Comparison of ENCODE assay signal across 12 cellular contexts in genomic region chr17:57530508-57530907, GRCh38.
DNase-seq lines count a peak whose midpoint lies in the region; ATAC-seq and TF ChIP-seq lines count a peak whose summit lies in the region.
"Had no signal": no experiment of that assay in that cellular context is flagged by ENCODE, and none has a peak within 500 bp of the region (broad histone marks: within the 10 kb centered on the region; RNA-seq: fewer than 3 reads in every experiment).

No MANE protein-coding gene starts in this region.

- no peak overlapping the region for H3K4me3 Mint-ChIP-seq in CD4-positive, alpha-beta memory T cell
- H3K4me3 Mint-ChIP-seq in HFFc6 (peak overlapping the region; percentile 40), mesothelial cell of epicardium (no peak overlapping the region)
- no peak overlapping the region for H3K4me3 Mint-ChIP-seq in activated CD8-positive, alpha-beta T cell treated with anti-CD3 and anti-CD28 coated beads for 36 hours
- no peak overlapping the region for H3K4me3 Mint-ChIP-seq in T-helper 2 cell treated with Interferon-gamma antibody and Interleukin-4, amounts not matched to agents 5 μg/mL and 100 μg/mL, for 36 hours
- H3K4me3 Mint-ChIP-seq: activated B cell treated with CpG ODN at 0.5 μM for 24 hours had no signal

- intact Hi-C loops in CD4-positive, alpha-beta memory T cell (cut with micrococcal nuclease): no loop called here
- intact Hi-C loops in activated CD8-positive, alpha-beta T cell treated with anti-CD3 and anti-CD28 coated beads for 36 hours (cut with micrococcal nuclease): no loop called here

- POLR2A ChIA-PET in CD4-positive, alpha-beta memory T cell (lab: Charles Lee; ENCODE audit: partially characterized antibody): no interaction called here
- POLR2A ChIA-PET in activated CD8-positive, alpha-beta T cell treated with anti-CD3 and anti-CD28 coated beads for 36 hours (lab: Charles Lee): no interaction called here

- no peak for TF ChIP-seq EP300 in gastroesophageal sphincter (IDR thresholded peaks at IDR 0.05)

- no peaks in the 10 kb centered on the region for H3K9me3 ChIP-seq in CD4-positive, alpha-beta memory T cell (ENCODE audit: control insufficient read depth in 1 of 2, low read length in 2 of 2)
- H3K9me3 ChIP-seq in gastroesophageal sphincter: no peaks in the 10 kb centered on the region
- H3K9me3 ChIP-seq: tibial artery had no signal

- H3K27me3 Mint-ChIP-seq in CD4-positive, alpha-beta memory T cell: no peaks in the 10 kb centered on the region
- H3K27me3 Mint-ChIP-seq in HFFc6 (ENCODE audit: insufficient read depth): no peaks in the 10 kb centered on the region; the same call in none of the 2 replicates
- H3K27me3 Mint-ChIP-seq in activated CD8-positive, alpha-beta T cell treated with anti-CD3 and anti-CD28 coated beads for 36 hours: no peaks in the 10 kb centered on the region
- H3K27me3 Mint-ChIP-seq in mesothelial cell of epicardium (ENCODE audit: low read depth): no peaks in the 10 kb centered on the region
- H3K27me3 Mint-ChIP-seq in T-helper 2 cell treated with Interferon-gamma antibody and Interleukin-4, amounts not matched to agents 5 μg/mL and 100 μg/mL, for 36 hours (ENCODE audit: low read depth): no peaks in the 10 kb centered on the region
- H3K27me3 Mint-ChIP-seq: activated B cell treated with CpG ODN at 0.5 μM for 24 hours had no signal

- TF ChIP-seq POLR2A in gastroesophageal sphincter (IDR thresholded peaks at IDR 0.05): no peak

- peaks cover 4 to 21% (median 15%) of the 10 kb centered on the region in 4 donors for H3K4me1 Mint-ChIP-seq in CD4-positive, alpha-beta memory T cell
- H3K4me1 Mint-ChIP-seq in HFFc6 (ENCODE audit: low read depth) (peaks cover 42% of the 10 kb centered on the region), mesothelial cell of epicardium (peaks cover 49% of the 10 kb centered on the region)
- peaks cover 37% of the 10 kb centered on the region for H3K4me1 Mint-ChIP-seq in activated CD8-positive, alpha-beta T cell treated with anti-CD3 and anti-CD28 coated beads for 36 hours (ENCODE audit: low read depth)
- peaks cover 9% of the 10 kb centered on the region for H3K4me1 Mint-ChIP-seq in T-helper 2 cell treated with Interferon-gamma antibody and Interleukin-4, amounts not matched to agents 5 μg/mL and 100 μg/mL, for 36 hours (ENCODE audit: low read depth)

- H3K9me3 Mint-ChIP-seq in CD4-positive, alpha-beta memory T cell: no peaks in the 10 kb centered on the region
- H3K9me3 Mint-ChIP-seq in HFFc6: no peaks in the 10 kb centered on the region
- H3K9me3 Mint-ChIP-seq in activated CD8-positive, alpha-beta T cell treated with anti-CD3 and anti-CD28 coated beads for 36 hours: no peaks in the 10 kb centered on the region
- H3K9me3 Mint-ChIP-seq in mesothelial cell of epicardium: no peaks in the 10 kb centered on the region
- H3K9me3 Mint-ChIP-seq in T-helper 2 cell treated with Interferon-gamma antibody and Interleukin-4, amounts not matched to agents 5 μg/mL and 100 μg/mL, for 36 hours: no peaks in the 10 kb centered on the region
- H3K9me3 Mint-ChIP-seq: activated B cell treated with CpG ODN at 0.5 μM for 24 hours had no signal

- peak; percentile 66 for ATAC-seq in activated CD8-positive, alpha-beta T cell treated with anti-CD3 and anti-CD28 coated beads for 36 hours
- ATAC-seq in gastroesophageal sphincter (no peak), GM21786 (IDR thresholded peaks at IDR 0.05; ENCODE audit: unreplicated experiment) (no peak)

- peaks cover 12% of the 10 kb centered on the region for H3K4me1 ChIP-seq in CD4-positive, alpha-beta memory T cell (ENCODE audit: insufficient read depth, low read length)
- peaks cover 0 to 27% (median 4%) of the 10 kb centered on the region in 3 donors for H3K4me1 ChIP-seq in gastroesophageal sphincter

- 18 to 46% methylated on average over 1 to 4 of the region's 4 CpGs for WGBS in gastroesophageal sphincter (ENCODE audit: low coverage in 1 of 2), 2 donors

- TF ChIP-seq CTCF in HFFc6 (IDR thresholded peaks at IDR 0.05) (no peak), mesothelial cell of epicardium (IDR thresholded peaks at IDR 0.05; ENCODE audit: unreplicated experiment) (no peak), gastroesophageal sphincter (IDR thresholded peaks at IDR 0.05) (no peak)
- no peak for TF ChIP-seq CTCF in activated CD8-positive, alpha-beta T cell treated with anti-CD3 and anti-CD28 coated beads for 36 hours (IDR thresholded peaks at IDR 0.05)

- no peaks in the 10 kb centered on the region for H3K36me3 ChIP-seq in CD4-positive, alpha-beta memory T cell (ENCODE audit: insufficient read depth, low read length)
- peaks cover 0 to 6% of the 10 kb centered on the region in 2 donors for H3K36me3 ChIP-seq in gastroesophageal sphincter
- H3K36me3 ChIP-seq: tibial artery had no signal

- no peaks in the 10 kb centered on the region for H3K27me3 ChIP-seq in CD4-positive, alpha-beta memory T cell (ENCODE audit: insufficient read depth, low read length)
- H3K27me3 ChIP-seq in gastroesophageal sphincter: no peaks in the 10 kb centered on the region
- H3K27me3 ChIP-seq: tibial artery had no signal

- H3K36me3 Mint-ChIP-seq in CD4-positive, alpha-beta memory T cell: peaks cover 0 to 11% of the 10 kb centered on the region in 2 donors
- H3K36me3 Mint-ChIP-seq in HFFc6 (ENCODE audit: low read depth) (no peaks in the 10 kb centered on the region), mesothelial cell of epicardium (peaks cover 2% of the 10 kb centered on the region)
- H3K36me3 Mint-ChIP-seq in activated CD8-positive, alpha-beta T cell treated with anti-CD3 and anti-CD28 coated beads for 36 hours (ENCODE audit: low read depth): peaks cover 3% of the 10 kb centered on the region
- H3K36me3 Mint-ChIP-seq in T-helper 2 cell treated with Interferon-gamma antibody and Interleukin-4, amounts not matched to agents 5 μg/mL and 100 μg/mL, for 36 hours (ENCODE audit: low read depth): peaks cover 1% of the 10 kb centered on the region

- peak overlapping the region in 5 of 7 donors; percentile 23 to 74 (median 56) for H3K27ac Mint-ChIP-seq in CD4-positive, alpha-beta memory T cell
- H3K27ac Mint-ChIP-seq in HFFc6 (peak overlapping the region; percentile 72), mesothelial cell of epicardium (peak overlapping the region; percentile 18)
- peak overlapping the region; percentile 35 for H3K27ac Mint-ChIP-seq in activated CD8-positive, alpha-beta T cell treated with anti-CD3 and anti-CD28 coated beads for 36 hours
- no peak overlapping the region for H3K27ac Mint-ChIP-seq in T-helper 2 cell treated with Interferon-gamma antibody and Interleukin-4, amounts not matched to agents 5 μg/mL and 100 μg/mL, for 36 hours
- H3K27ac Mint-ChIP-seq: activated B cell treated with CpG ODN at 0.5 μM for 24 hours had no signal

- CTCF ChIA-PET in CD4-positive, alpha-beta memory T cell (lab: Charles Lee; ENCODE audit: partially characterized antibody): no interaction called here
- CTCF ChIA-PET in activated CD8-positive, alpha-beta T cell treated with anti-CD3 and anti-CD28 coated beads for 36 hours (lab: Charles Lee): interaction anchor here (2.0 kb wide), 1 partner anchor 142 kb away, joined by 6 read pairs; no protein-coding TSS in a partner anchor

- no peak for DNase-seq in CD4-positive, alpha-beta memory T cell
- DNase-seq in HFFc6 (peak; percentile 30), mesothelial cell of epicardium (ENCODE audit: low spot score in 2 of 2, unreplicated experiment in 2 of 2) (no peak), NCI-H2029 (lab: John Stamatoyannopoulos, UW) (no peak)
- DNase-seq in activated CD8-positive, alpha-beta T cell treated with anti-CD3 and anti-CD28 coated beads for 36 hours: no peak
- no peak for DNase-seq in T-helper 2 cell treated with Interferon-gamma antibody and Interleukin-4, amounts not matched to agents 5 μg/mL and 100 μg/mL, for 36 hours (ENCODE audit: low spot score)
- DNase-seq: activated B cell treated with CpG ODN at 0.5 μM for 24 hours; activated naive CD4-positive, alpha-beta T cell treated with Interleukin-2 at 50 U/mL for 16 hours; tibial artery had no signal

- H3K4me3 ChIP-seq in CD4-positive, alpha-beta memory T cell (ENCODE audit: low read length in 2 of 2): no peak overlapping the region
- no peak overlapping the region for H3K4me3 ChIP-seq in gastroesophageal sphincter
- H3K4me3 ChIP-seq: PC-9, tibial artery had no signal

- H3K27ac ChIP-seq in CD4-positive, alpha-beta memory T cell (ENCODE audit: low read depth, low read length): no peak overlapping the region
- H3K27ac ChIP-seq in gastroesophageal sphincter: no peak overlapping the region
- H3K27ac ChIP-seq: PC-9, tibial artery had no signal
